3 cellular contexts compared by ENCODE assay signal in the genomic region with DNA sequence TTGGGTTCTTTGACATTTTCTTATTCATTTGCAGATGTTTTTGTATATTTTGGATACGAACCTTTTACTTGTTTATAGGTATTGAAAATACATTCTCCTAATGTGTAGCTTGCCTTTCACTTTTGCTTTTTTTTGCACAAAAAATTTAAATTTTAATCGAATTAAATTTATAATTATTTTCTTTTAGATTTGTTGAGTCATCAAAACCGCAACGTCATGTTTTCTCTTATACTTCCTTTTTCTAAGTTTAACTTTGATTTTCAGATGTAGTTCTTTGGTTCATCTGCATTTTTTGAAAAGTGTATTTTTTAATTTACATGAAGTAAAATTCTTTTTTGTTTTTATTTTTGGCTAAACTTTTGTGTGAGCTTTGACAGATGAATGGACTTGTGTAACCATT.
TF ChIP-seq lines count a peak whose summit lies in the region.

No MANE protein-coding gene starts in this region.

TF ChIP-seq in A549, 52 proteins besides CTCF, POLR2A, EP300 and RAD21:
- peak; percentile 69 for TF ChIP-seq MAFK (IDR thresholded peaks at IDR 0.05; ENCODE audit: partially characterized antibody)
- TF ChIP-seq, protein P1, sequence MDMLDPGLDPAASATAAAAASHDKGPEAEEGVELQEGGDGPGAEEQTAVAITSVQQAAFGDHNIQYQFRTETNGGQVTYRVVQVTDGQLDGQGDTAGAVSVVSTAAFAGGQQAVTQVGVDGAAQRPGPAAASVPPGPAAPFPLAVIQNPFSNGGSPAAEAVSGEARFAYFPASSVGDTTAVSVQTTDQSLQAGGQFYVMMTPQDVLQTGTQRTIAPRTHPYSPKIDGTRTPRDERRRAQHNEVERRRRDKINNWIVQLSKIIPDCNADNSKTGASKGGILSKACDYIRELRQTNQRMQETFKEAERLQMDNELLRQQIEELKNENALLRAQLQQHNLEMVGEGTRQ (IDR thresholded peaks at IDR 0.05) = no peak
- no peak for TF ChIP-seq TFCP2L1 (CRISPR knock-in tag; IDR thresholded peaks at IDR 0.05)
- TF ChIP-seq NFE2L2 (conservative IDR thresholded peaks at IDR 0.05; ENCODE audit: low read length) = no peak
- TF ChIP-seq EHF (CRISPR knock-in tag; IDR thresholded peaks at IDR 0.05) = no peak
- TF ChIP-seq, protein P2, sequence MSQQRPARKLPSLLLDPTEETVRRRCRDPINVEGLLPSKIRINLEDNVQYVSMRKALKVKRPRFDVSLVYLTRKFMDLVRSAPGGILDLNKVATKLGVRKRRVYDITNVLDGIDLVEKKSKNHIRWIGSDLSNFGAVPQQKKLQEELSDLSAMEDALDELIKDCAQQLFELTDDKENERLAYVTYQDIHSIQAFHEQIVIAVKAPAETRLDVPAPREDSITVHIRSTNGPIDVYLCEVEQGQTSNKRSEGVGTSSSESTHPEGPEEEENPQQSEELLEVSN (IDR thresholded peaks at IDR 0.05; ENCODE audit: borderline replicate concordance, low read depth) = no peak

TF ChIP-seq in GM23338, 12 proteins besides CTCF, POLR2A, EP300 and RAD21 (continued from another document and continues in another):
- TF ChIP-seq ZNF114 (CRISPR knock-in tag; IDR thresholded peaks at IDR 0.05) = no peak
- TF ChIP-seq JUNB (IDR thresholded peaks at IDR 0.05; ENCODE audit: unreplicated experiment) = no peak
- TF ChIP-seq EZH2 (IDR thresholded peaks at IDR 0.05; ENCODE audit: low read depth, unreplicated experiment) = no peak
- TF ChIP-seq, protein P3, sequence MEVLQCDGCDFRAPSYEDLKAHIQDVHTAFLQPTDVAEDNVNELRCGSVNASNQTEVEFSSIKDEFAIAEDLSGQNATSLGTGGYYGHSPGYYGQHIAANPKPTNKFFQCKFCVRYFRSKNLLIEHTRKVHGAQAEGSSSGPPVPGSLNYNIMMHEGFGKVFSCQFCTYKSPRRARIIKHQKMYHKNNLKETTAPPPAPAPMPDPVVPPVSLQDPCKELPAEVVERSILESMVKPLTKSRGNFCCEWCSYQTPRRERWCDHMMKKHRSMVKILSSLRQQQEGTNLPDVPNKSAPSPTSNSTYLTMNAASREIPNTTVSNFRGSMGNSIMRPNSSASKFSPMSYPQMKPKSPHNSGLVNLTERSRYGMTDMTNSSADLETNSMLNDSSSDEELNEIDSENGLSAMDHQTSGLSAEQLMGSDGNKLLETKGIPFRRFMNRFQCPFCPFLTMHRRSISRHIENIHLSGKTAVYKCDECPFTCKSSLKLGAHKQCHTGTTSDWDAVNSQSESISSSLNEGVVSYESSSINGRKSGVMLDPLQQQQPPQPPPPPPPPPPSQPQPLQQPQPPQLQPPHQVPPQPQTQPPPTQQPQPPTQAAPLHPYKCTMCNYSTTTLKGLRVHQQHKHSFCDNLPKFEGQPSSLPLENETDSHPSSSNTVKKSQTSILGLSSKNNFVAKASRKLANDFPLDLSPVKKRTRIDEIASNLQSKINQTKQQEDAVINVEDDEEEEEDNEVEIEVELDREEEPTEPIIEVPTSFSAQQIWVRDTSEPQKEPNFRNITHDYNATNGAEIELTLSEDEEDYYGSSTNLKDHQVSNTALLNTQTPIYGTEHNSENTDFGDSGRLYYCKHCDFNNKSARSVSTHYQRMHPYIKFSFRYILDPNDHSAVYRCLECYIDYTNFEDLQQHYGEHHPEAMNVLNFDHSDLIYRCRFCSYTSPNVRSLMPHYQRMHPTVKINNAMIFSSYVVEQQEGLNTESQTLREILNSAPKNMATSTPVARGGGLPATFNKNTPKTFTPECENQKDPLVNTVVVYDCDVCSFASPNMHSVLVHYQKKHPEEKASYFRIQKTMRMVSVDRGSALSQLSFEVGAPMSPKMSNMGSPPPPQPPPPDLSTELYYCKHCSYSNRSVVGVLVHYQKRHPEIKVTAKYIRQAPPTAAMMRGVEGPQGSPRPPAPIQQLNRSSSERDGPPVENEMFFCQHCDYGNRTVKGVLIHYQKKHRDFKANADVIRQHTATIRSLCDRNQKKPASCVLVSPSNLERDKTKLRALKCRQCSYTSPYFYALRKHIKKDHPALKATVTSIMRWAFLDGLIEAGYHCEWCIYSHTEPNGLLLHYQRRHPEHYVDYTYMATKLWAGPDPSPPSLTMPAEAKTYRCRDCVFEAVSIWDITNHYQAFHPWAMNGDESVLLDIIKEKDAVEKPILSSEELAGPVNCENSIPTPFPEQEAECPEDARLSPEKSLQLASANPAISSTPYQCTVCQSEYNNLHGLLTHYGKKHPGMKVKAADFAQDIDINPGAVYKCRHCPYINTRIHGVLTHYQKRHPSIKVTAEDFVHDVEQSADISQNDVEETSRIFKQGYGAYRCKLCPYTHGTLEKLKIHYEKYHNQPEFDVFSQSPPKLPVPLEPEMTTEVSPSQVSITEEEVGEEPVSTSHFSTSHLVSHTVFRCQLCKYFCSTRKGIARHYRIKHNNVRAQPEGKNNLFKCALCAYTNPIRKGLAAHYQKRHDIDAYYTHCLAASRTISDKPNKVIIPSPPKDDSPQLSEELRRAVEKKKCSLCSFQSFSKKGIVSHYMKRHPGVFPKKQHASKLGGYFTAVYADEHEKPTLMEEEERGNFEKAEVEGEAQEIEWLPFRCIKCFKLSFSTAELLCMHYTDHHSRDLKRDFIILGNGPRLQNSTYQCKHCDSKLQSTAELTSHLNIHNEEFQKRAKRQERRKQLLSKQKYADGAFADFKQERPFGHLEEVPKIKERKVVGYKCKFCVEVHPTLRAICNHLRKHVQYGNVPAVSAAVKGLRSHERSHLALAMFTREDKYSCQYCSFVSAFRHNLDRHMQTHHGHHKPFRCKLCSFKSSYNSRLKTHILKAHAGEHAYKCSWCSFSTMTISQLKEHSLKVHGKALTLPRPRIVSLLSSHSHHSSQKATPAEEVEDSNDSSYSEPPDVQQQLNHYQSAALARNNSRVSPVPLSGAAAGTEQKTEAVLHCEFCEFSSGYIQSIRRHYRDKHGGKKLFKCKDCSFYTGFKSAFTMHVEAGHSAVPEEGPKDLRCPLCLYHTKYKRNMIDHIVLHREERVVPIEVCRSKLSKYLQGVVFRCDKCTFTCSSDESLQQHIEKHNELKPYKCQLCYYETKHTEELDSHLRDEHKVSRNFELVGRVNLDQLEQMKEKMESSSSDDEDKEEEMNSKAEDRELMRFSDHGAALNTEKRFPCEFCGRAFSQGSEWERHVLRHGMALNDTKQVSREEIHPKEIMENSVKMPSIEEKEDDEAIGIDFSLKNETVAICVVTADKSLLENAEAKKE (CRISPR knock-in tag; IDR thresholded peaks at IDR 0.05) = no peak
- TF ChIP-seq, protein P4, sequence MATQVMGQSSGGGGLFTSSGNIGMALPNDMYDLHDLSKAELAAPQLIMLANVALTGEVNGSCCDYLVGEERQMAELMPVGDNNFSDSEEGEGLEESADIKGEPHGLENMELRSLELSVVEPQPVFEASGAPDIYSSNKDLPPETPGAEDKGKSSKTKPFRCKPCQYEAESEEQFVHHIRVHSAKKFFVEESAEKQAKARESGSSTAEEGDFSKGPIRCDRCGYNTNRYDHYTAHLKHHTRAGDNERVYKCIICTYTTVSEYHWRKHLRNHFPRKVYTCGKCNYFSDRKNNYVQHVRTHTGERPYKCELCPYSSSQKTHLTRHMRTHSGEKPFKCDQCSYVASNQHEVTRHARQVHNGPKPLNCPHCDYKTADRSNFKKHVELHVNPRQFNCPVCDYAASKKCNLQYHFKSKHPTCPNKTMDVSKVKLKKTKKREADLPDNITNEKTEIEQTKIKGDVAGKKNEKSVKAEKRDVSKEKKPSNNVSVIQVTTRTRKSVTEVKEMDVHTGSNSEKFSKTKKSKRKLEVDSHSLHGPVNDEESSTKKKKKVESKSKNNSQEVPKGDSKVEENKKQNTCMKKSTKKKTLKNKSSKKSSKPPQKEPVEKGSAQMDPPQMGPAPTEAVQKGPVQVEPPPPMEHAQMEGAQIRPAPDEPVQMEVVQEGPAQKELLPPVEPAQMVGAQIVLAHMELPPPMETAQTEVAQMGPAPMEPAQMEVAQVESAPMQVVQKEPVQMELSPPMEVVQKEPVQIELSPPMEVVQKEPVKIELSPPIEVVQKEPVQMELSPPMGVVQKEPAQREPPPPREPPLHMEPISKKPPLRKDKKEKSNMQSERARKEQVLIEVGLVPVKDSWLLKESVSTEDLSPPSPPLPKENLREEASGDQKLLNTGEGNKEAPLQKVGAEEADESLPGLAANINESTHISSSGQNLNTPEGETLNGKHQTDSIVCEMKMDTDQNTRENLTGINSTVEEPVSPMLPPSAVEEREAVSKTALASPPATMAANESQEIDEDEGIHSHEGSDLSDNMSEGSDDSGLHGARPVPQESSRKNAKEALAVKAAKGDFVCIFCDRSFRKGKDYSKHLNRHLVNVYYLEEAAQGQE (IDR thresholded peaks at IDR 0.05; ENCODE audit: unreplicated experiment) = no peak
- no peak for TF ChIP-seq STAT1 (IDR thresholded peaks at IDR 0.05; ENCODE audit: unreplicated experiment)

TF ChIP-seq in K562, 482 proteins besides CTCF, POLR2A, EP300 and RAD21 (continues in another document):
- TF ChIP-seq, protein P5, sequence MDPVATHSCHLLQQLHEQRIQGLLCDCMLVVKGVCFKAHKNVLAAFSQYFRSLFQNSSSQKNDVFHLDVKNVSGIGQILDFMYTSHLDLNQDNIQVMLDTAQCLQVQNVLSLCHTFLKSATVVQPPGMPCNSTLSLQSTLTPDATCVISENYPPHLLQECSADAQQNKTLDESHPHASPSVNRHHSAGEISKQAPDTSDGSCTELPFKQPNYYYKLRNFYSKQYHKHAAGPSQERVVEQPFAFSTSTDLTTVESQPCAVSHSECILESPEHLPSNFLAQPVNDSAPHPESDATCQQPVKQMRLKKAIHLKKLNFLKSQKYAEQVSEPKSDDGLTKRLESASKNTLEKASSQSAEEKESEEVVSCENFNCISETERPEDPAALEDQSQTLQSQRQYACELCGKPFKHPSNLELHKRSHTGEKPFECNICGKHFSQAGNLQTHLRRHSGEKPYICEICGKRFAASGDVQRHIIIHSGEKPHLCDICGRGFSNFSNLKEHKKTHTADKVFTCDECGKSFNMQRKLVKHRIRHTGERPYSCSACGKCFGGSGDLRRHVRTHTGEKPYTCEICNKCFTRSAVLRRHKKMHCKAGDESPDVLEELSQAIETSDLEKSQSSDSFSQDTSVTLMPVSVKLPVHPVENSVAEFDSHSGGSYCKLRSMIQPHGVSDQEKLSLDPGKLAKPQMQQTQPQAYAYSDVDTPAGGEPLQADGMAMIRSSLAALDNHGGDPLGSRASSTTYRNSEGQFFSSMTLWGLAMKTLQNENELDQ (CRISPR knock-in tag; IDR thresholded peaks at IDR 0.05; ENCODE audit: borderline replicate concordance) = no peak
- TF ChIP-seq, protein P6, sequence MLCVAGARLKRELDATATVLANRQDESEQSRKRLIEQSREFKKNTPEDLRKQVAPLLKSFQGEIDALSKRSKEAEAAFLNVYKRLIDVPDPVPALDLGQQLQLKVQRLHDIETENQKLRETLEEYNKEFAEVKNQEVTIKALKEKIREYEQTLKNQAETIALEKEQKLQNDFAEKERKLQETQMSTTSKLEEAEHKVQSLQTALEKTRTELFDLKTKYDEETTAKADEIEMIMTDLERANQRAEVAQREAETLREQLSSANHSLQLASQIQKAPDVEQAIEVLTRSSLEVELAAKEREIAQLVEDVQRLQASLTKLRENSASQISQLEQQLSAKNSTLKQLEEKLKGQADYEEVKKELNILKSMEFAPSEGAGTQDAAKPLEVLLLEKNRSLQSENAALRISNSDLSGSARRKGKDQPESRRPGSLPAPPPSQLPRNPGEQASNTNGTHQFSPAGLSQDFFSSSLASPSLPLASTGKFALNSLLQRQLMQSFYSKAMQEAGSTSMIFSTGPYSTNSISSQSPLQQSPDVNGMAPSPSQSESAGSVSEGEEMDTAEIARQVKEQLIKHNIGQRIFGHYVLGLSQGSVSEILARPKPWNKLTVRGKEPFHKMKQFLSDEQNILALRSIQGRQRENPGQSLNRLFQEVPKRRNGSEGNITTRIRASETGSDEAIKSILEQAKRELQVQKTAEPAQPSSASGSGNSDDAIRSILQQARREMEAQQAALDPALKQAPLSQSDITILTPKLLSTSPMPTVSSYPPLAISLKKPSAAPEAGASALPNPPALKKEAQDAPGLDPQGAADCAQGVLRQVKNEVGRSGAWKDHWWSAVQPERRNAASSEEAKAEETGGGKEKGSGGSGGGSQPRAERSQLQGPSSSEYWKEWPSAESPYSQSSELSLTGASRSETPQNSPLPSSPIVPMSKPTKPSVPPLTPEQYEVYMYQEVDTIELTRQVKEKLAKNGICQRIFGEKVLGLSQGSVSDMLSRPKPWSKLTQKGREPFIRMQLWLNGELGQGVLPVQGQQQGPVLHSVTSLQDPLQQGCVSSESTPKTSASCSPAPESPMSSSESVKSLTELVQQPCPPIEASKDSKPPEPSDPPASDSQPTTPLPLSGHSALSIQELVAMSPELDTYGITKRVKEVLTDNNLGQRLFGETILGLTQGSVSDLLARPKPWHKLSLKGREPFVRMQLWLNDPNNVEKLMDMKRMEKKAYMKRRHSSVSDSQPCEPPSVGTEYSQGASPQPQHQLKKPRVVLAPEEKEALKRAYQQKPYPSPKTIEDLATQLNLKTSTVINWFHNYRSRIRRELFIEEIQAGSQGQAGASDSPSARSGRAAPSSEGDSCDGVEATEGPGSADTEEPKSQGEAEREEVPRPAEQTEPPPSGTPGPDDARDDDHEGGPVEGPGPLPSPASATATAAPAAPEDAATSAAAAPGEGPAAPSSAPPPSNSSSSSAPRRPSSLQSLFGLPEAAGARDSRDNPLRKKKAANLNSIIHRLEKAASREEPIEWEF (CRISPR knock-in tag; IDR thresholded peaks at IDR 0.05) = no peak
- TF ChIP-seq, protein P7, sequence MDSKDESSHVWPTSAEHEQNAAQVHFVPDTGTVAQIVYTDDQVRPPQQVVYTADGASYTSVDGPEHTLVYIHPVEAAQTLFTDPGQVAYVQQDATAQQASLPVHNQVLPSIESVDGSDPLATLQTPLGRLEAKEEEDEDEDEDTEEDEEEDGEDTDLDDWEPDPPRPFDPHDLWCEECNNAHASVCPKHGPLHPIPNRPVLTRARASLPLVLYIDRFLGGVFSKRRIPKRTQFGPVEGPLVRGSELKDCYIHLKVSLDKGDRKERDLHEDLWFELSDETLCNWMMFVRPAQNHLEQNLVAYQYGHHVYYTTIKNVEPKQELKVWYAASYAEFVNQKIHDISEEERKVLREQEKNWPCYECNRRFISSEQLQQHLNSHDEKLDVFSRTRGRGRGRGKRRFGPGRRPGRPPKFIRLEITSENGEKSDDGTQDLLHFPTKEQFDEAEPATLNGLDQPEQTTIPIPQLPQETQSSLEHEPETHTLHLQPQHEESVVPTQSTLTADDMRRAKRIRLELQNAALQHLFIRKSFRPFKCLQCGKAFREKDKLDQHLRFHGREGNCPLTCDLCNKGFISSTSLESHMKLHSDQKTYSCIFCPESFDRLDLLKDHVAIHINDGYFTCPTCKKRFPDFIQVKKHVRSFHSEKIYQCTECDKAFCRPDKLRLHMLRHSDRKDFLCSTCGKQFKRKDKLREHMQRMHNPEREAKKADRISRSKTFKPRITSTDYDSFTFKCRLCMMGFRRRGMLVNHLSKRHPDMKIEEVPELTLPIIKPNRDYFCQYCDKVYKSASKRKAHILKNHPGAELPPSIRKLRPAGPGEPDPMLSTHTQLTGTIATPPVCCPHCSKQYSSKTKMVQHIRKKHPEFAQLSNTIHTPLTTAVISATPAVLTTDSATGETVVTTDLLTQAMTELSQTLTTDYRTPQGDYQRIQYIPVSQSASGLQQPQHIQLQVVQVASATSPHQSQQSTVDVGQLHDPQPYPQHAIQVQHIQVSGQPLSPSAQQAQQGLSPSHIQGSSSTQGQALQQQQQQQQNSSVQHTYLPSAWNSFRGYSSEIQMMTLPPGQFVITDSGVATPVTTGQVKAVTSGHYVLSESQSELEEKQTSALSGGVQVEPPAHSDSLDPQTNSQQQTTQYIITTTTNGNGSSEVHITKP (IDR thresholded peaks at IDR 0.05; ENCODE audit: partially characterized antibody) = no peak
- TF ChIP-seq, protein P8, sequence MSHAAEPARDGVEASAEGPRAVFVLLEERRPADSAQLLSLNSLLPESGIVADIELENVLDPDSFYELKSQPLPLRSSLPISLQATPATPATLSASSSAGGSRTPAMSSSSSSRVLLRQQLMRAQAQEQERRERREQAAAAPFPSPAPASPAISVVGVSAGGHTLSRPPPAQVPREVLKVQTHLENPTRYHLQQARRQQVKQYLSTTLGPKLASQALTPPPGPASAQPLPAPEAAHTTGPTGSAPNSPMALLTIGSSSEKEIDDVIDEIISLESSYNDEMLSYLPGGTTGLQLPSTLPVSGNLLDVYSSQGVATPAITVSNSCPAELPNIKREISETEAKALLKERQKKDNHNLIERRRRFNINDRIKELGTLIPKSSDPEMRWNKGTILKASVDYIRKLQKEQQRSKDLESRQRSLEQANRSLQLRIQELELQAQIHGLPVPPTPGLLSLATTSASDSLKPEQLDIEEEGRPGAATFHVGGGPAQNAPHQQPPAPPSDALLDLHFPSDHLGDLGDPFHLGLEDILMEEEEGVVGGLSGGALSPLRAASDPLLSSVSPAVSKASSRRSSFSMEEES (CRISPR knock-in tag; IDR thresholded peaks at IDR 0.05) = no peak
